ENCODE assay signal across 8 cellular contexts in the genomic region with DNA sequence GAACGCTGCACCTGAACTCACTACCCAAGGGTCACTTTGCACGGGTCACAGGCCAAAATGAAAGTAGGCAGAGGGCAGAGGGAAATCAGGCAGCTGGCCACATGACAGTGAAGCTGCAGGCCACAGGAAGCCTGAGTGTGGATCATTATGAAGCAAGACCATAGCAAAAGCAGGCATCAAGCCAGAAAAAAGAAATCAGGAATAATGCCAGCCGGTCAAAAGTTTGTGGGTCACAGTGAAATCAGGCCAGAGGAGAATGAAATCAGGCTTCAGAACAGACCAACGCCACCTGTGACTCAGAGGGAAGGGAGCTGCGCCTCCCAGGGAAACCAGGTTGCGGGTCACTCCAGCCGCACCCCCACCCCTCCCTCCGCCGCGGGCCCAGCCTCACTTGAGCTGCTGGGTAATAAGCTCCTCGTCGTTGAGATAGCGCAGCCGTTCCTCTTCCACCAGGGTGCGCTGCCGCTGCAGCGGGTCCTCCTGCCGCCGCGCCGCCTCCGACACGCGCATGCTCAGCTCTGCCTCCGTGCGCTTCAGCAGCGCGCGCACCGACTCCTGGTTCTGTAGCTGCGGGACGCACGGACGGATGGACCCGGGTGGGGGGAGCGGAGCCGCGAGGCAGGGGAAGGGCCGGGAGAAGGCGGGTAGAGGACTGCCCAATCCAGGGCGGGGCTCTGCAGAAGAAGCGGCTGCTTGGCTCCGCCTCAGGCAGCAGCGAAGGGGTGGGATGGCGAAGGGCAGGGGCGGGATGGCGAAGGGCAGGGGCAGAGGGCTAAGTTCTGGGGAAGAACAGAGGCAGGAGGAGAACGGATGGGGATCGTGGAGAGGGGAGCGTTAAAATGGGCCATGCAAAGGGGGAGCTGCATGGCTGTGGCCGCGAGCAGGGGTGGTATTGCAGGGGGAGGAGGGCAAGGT. TPM values are rescaled to one million over a fixed set of nuclear protein-coding genes. Genes with fewer than 3 reads are reported as not detected.
DNase-seq lines count a peak whose midpoint lies in the region; ATAC-seq and TF ChIP-seq lines count a peak whose summit lies in the region.

No MANE protein-coding gene starts in this region.

- no peaks in the 10 kb centered on the region for H3K9me3 ChIP-seq in left lung

- H3K4me1 Mint-ChIP-seq in dendritic cell treated with granulocyte-macrophage colony-stimulating factor and Interleukin-4, amounts not matched to agents 40 ng/mL and 50 ng/mL, for 4 days (ENCODE audit: low read depth) = peaks cover 55% of the 10 kb centered on the region

- peak; percentile 81 to 88 for TF ChIP-seq CTCF in left lung (IDR thresholded peaks at IDR 0.05)

- in situ Hi-C loops in ACHN (cut with HindIII; ENCODE audit: low pct_ligation_motif_present, low pct_unique_long_range_greater_than_20kb, low sequenced_read_pairs) = no loop called here

- ATAC-seq in GM18868 (IDR thresholded peaks at IDR 0.05; ENCODE audit: unreplicated experiment) (peak; percentile 71), HG03571 (IDR thresholded peaks at IDR 0.05; ENCODE audit: unreplicated experiment) (peak; percentile 68), left lung (peak; percentile 92)

- no peaks in the 10 kb centered on the region for H3K36me3 ChIP-seq in left lung

- peak overlapping the region; percentile 61 for H3K4me3 Mint-ChIP-seq in dendritic cell treated with granulocyte-macrophage colony-stimulating factor and Interleukin-4, amounts not matched to agents 40 ng/mL and 50 ng/mL, for 4 days

- peaks cover 33 to 47% of the 10 kb centered on the region in 2 donors for H3K27me3 ChIP-seq in left lung

- peaks cover 83% of the 10 kb centered on the region for H3K27me3 Mint-ChIP-seq in dendritic cell treated with granulocyte-macrophage colony-stimulating factor and Interleukin-4, amounts not matched to agents 40 ng/mL and 50 ng/mL, for 4 days

- no peaks in the 10 kb centered on the region for H3K36me3 Mint-ChIP-seq in dendritic cell treated with granulocyte-macrophage colony-stimulating factor and Interleukin-4, amounts not matched to agents 40 ng/mL and 50 ng/mL, for 4 days (ENCODE audit: low read depth)

- peaks cover 14 to 32% of the 10 kb centered on the region in 2 donors for H3K4me1 ChIP-seq in left lung

- H3K27ac ChIP-seq in left lung = peak overlapping the region in 1 of 2 donors; percentile 45

- DNase-seq in ACHN = peak; percentile 98
- DNase-seq in NCI-H748 (lab: John Stamatoyannopoulos, UW; ENCODE audit: unreplicated experiment) = peak; percentile 97
- peak; percentile 85 for DNase-seq in activated CD4-positive, alpha-beta T cell treated with anti-CD3 and anti-CD28 coated beads, Interleukin-2, amount 50 U/mL, for 4 hours
- peak; percentile 93 to 99 for DNase-seq in left lung
- DNase-seq in stimulated activated CD4-positive, alpha-beta T cell treated with anti-CD3 and anti-CD28 coated beads, Interleukin-1b, Interleukin-23, amount 100 ng/mL, for 48 hours = peak; percentile 89

- peak overlapping the region; percentile 10 for H3K27ac Mint-ChIP-seq in dendritic cell treated with granulocyte-macrophage colony-stimulating factor and Interleukin-4, amounts not matched to agents 40 ng/mL and 50 ng/mL, for 4 days

- intact Hi-C loops in dendritic cell treated with granulocyte-macrophage colony-stimulating factor and Interleukin-4, amounts not matched to agents 40 ng/mL and 50 ng/mL, for 4 days (cut with micrococcal nuclease) = loop anchor here (2.0 to 10.0 kb wide), 4 partner anchors 27 to 177 kb away; a partner anchor contains a TSS
- intact Hi-C loops in left lung (cut with DNase I) = no loop called here

- no peaks in the 10 kb centered on the region for H3K9me3 Mint-ChIP-seq in dendritic cell treated with granulocyte-macrophage colony-stimulating factor and Interleukin-4, amounts not matched to agents 40 ng/mL and 50 ng/mL, for 4 days

- peak overlapping the region; percentile 21 to 37 for H3K4me3 ChIP-seq in left lung

RNA-seq across cellular contexts. Expression of a gene that starts 47.7 kb away (rescaled TPM):
- total RNA-seq in left lung = 1 to 10 TPM; 2.7 to 2.8 TPM
